ENCODE assay signal across 15 cellular contexts in the genomic region with DNA sequence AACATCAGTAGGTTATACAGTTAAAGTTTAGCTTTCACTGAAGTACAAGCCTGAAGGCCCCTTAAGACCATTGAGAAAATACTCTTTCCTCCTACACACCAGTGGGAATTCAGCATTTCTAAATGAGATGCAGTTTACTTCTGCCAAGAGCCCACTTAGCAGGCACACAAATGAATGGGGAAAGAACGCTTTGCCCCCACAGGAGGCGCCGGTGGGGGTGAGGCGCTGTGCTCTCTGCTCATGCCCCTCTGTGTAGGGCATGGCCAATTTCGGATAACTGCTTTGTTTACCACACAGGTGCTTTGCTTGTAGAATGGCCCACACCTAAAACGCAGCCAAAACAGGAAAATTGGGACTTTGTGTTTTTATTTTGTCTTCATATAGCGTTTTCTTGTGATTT. TPM values are rescaled to one million over a fixed set of nuclear protein-coding genes. Genes with fewer than 3 reads are reported as not detected.
DNase-seq lines count a peak whose midpoint lies in the region; ATAC-seq and TF ChIP-seq lines count a peak whose summit lies in the region.
"Had no signal": no experiment of that assay in that cellular context is flagged by ENCODE, and none has a peak within 500 bp of the region (broad histone marks: within the 10 kb centered on the region; RNA-seq: fewer than 3 reads in every experiment).

No MANE protein-coding gene starts in this region.

- H3K4me3 Mint-ChIP-seq in CD4-positive, alpha-beta T cell, result no peak overlapping the region
- no peak overlapping the region for H3K4me3 Mint-ChIP-seq in central memory CD8-positive, alpha-beta T cell

- no peak overlapping the region for H3K9ac ChIP-seq in neural cell (ENCODE audit: low read length)
- H3K9ac ChIP-seq in mesendoderm (ENCODE audit: low read length), result no peak overlapping the region
- H3K9ac ChIP-seq: BLaER1 had no signal

- no peak overlapping the region for H3K56ac ChIP-seq in mesendoderm (ENCODE audit: low read length)

- H3K27ac Mint-ChIP-seq in CD4-positive, alpha-beta T cell, result peak overlapping the region; percentile 9
- H3K27ac Mint-ChIP-seq in central memory CD8-positive, alpha-beta T cell (ENCODE audit: low read depth), result peak overlapping the region; percentile 61

- H2AFZ ChIP-seq in neural cell (ENCODE audit: low read depth, low read length), result no peak overlapping the region

- H4K5ac ChIP-seq in mesendoderm (ENCODE audit: low read length), result no peak overlapping the region

- POLR2A ChIA-PET in CD4-positive, alpha-beta T cell (lab: Charles Lee), result no interaction called here

- no peak overlapping the region for H3K27ac ChIP-seq in CD4-positive, alpha-beta T cell (ENCODE audit: low read depth, low read length)
- H3K27ac ChIP-seq in neural cell (ENCODE audit: low read length), result peak overlapping the region; percentile 58
- no peak overlapping the region for H3K27ac ChIP-seq in mesendoderm (ENCODE audit: low read depth, low read length)
- H3K27ac ChIP-seq: BLaER1 had no signal

- peaks cover 18% of the 10 kb centered on the region for H3K79me1 ChIP-seq in mesendoderm (ENCODE audit: low read length)

- intact Hi-C loops in CD4-positive, alpha-beta T cell (cut with DNase I, micrococcal nuclease), result no loop called here

- no peaks in the 10 kb centered on the region for H3K4me1 ChIP-seq in mesendoderm (ENCODE audit: control insufficient read depth, low read depth, low read length)

- TF ChIP-seq EP300 in neural cell (conservative IDR thresholded peaks at IDR 0.05; ENCODE audit: poor library complexity, severe bottlenecking), result no peak

- no peak overlapping the region for H3K23ac ChIP-seq in mesendoderm (ENCODE audit: low read length)

- no peak overlapping the region for H2AK5ac ChIP-seq in mesendoderm (ENCODE audit: low read length)

- H3K4me3 ChIP-seq in H7 (ENCODE audit: insufficient read depth, low read depth, low read length) (no peak overlapping the region), neural cell (ENCODE audit: low read length) (peak overlapping the region; percentile 28), mesendoderm (ENCODE audit: low read length) (no peak overlapping the region)
- H3K4me3 ChIP-seq: BLaER1 had no signal

- ATAC-seq in CD4-positive, alpha-beta T cell (ENCODE audit: poor library complexity), result no peak
- ATAC-seq in central memory CD8-positive, alpha-beta T cell (replicated peaks; ENCODE audit: extremely low read depth, poor library complexity, severe bottlenecking), result no peak
- ATAC-seq in HG02981 (IDR thresholded peaks at IDR 0.05; ENCODE audit: unreplicated experiment), result no peak

- CTCF ChIA-PET in CD4-positive, alpha-beta T cell (lab: Charles Lee), result no interaction called here

- H3K9me3 ChIP-seq in CD4-positive, alpha-beta T cell (ENCODE audit: control insufficient read depth, low read length), result no peaks in the 10 kb centered on the region
- H3K9me3 ChIP-seq in neural cell (ENCODE audit: low read length), result no peaks in the 10 kb centered on the region
- H3K9me3 ChIP-seq: BLaER1 had no signal

- H4K8ac ChIP-seq in mesendoderm (ENCODE audit: low read depth, low read length), result no peak overlapping the region

- TF ChIP-seq RAD21 in neural cell (conservative IDR thresholded peaks at IDR 0.05), result no peak

- TF ChIP-seq CTCF in CD4-positive, alpha-beta T cell (IDR thresholded peaks at IDR 0.05), result no peak
- no peak for TF ChIP-seq CTCF in neural cell (IDR thresholded peaks at IDR 0.05; ENCODE audit: poor library complexity, severe bottlenecking)

- H3K4ac ChIP-seq in mesendoderm (ENCODE audit: low read depth, low read length), result no peak overlapping the region

- no peaks in the 10 kb centered on the region for H3K27me3 Mint-ChIP-seq in CD4-positive, alpha-beta T cell
- no peaks in the 10 kb centered on the region for H3K27me3 Mint-ChIP-seq in central memory CD8-positive, alpha-beta T cell

- H3K27me3 ChIP-seq in CD4-positive, alpha-beta T cell (ENCODE audit: control insufficient read depth, insufficient read depth, low read length), result no peaks in the 10 kb centered on the region
- no peaks in the 10 kb centered on the region for H3K27me3 ChIP-seq in H7 (ENCODE audit: control insufficient read depth, insufficient read depth, low read length)
- no peaks in the 10 kb centered on the region for H3K27me3 ChIP-seq in neural cell (ENCODE audit: insufficient read depth, low read depth, low read length)
- H3K27me3 ChIP-seq in mesendoderm (ENCODE audit: insufficient read depth, low read length, poor library complexity), result no peaks in the 10 kb centered on the region
- H3K27me3 ChIP-seq: BLaER1 had no signal

- no peaks in the 10 kb centered on the region for H3K9me3 Mint-ChIP-seq in CD4-positive, alpha-beta T cell
- no peaks in the 10 kb centered on the region for H3K9me3 Mint-ChIP-seq in central memory CD8-positive, alpha-beta T cell

- no peak overlapping the region for H2BK15ac ChIP-seq in mesendoderm (replicated peaks; ENCODE audit: low read depth)

- WGBS in mesendoderm (ENCODE audit: extremely low coverage, insufficient coverage, low lambda C conversion rate), result no CpG with 5 or more reads among the region's 7 CpGs

- H3K4me2 ChIP-seq in neural cell (ENCODE audit: low read length), result no peak overlapping the region
- H3K4me2 ChIP-seq in mesendoderm (ENCODE audit: low read length), result no peak overlapping the region
- H3K4me2 ChIP-seq: BLaER1 had no signal

- no peaks in the 10 kb centered on the region for H4K20me1 ChIP-seq in neural cell (ENCODE audit: insufficient read depth)

- peaks cover 85% of the 10 kb centered on the region for H3K36me3 Mint-ChIP-seq in CD4-positive, alpha-beta T cell (ENCODE audit: low read depth)
- peaks cover 82% of the 10 kb centered on the region for H3K36me3 Mint-ChIP-seq in central memory CD8-positive, alpha-beta T cell (ENCODE audit: insufficient read depth)

- peaks cover 40% of the 10 kb centered on the region for H3K36me3 ChIP-seq in H7 (replicated peaks; ENCODE audit: control insufficient read depth, insufficient read depth, low read length)
- H3K36me3 ChIP-seq in neural cell (ENCODE audit: insufficient read depth, low read length), result peaks cover 6% of the 10 kb centered on the region
- peaks cover 29% of the 10 kb centered on the region for H3K36me3 ChIP-seq in mesendoderm (ENCODE audit: control insufficient read depth, insufficient read depth, low read length)

- H3K4me1 Mint-ChIP-seq in CD4-positive, alpha-beta T cell (ENCODE audit: low read depth), result peaks cover 11% of the 10 kb centered on the region
- peaks cover 14% of the 10 kb centered on the region for H3K4me1 Mint-ChIP-seq in central memory CD8-positive, alpha-beta T cell

- H3F3A ChIP-seq in neural cell (ENCODE audit: insufficient read depth, low read length, poor library complexity, severe bottlenecking), result no peaks in the 10 kb centered on the region

- no peak overlapping the region for H2BK5ac ChIP-seq in mesendoderm (ENCODE audit: low read length)

- H3K9me2 ChIP-seq in neural cell (ENCODE audit: insufficient read depth, low read length), result no peaks in the 10 kb centered on the region

- H3K79me2 ChIP-seq in neural cell (replicated peaks; ENCODE audit: insufficient read depth, low read length), result no peaks in the 10 kb centered on the region
- H3K79me2 ChIP-seq in mesendoderm (ENCODE audit: control insufficient read depth, insufficient read depth, low read length), result peaks cover 13% of the 10 kb centered on the region

- H2BK120ac ChIP-seq in mesendoderm (ENCODE audit: low read depth, low read length), result no peak overlapping the region

- H3K18ac ChIP-seq in mesendoderm (ENCODE audit: low read length), result no peak overlapping the region

- no peak for DNase-seq in CD4-positive, alpha-beta T cell
- DNase-seq in H7, result peak; percentile 52
- no peak for DNase-seq in central memory CD8-positive, alpha-beta T cell (ENCODE audit: low spot score in 2 of 2)
- DNase-seq in mesendoderm, result no peak
- DNase-seq in SKM-1 (lab: John Stamatoyannopoulos, UW; ENCODE audit: unreplicated experiment), result no peak
- DNase-seq: KBM-7; NCI-H1048; NCI-H2107; NCI-H226; NCI-H526 treated with DMSO at 0.1 percent for 48 hours; NK-92 treated with Interleukin-12 subunit alpha and Interleukin-12 subunit beta, amount 100 ng/mL, for 24 hours; OCI-M1 had no signal

TF ChIP-seq in neural cell, 6 proteins besides CTCF, POLR2A, EP300 and RAD21 (continues in another document):
- TF ChIP-seq MXI1 (conservative IDR thresholded peaks at IDR 0.05; ENCODE audit: poor library complexity, severe bottlenecking), result no peak
- TF ChIP-seq POLR2AphosphoS5 (IDR thresholded peaks at IDR 0.05), result no peak
- no peak for TF ChIP-seq TAF1 (IDR thresholded peaks at IDR 0.05; ENCODE audit: low read depth)
- TF ChIP-seq EZH2 (IDR thresholded peaks at IDR 0.05; ENCODE audit: borderline replicate concordance, insufficient read depth, low read length, poor library complexity, severe bottlenecking), result no peak
- TF ChIP-seq SMC3 (conservative IDR thresholded peaks at IDR 0.05; ENCODE audit: poor library complexity), result no peak

RNA-seq across cellular contexts. Expression of a gene that starts 15.9 kb away (rescaled TPM):
- 1 to 10 TPM; 1.7 to 2.4 TPM for total RNA-seq in CD4-positive, alpha-beta T cell
- 0.87 TPM in 1 of 2 replicates, not detected in the other for total RNA-seq in H7 (2014; rRNA removed; shearing (Covaris generic))
- polyA plus RNA-seq in neural cell, result 2.6 and 3.7 TPM in 2 replicates
- polyA minus RNA-seq in neural cell, result 0.69 TPM in 1 of 2 replicates, not detected in the other
- polyA plus RNA-seq in mesendoderm (2013, experiment 1 of 2), result 0.42 TPM
- 0.41 TPM for polyA plus RNA-seq in mesendoderm (2013, experiment 2 of 2)

RNA-seq across cellular contexts. Expression of a gene that starts 19.8 kb away (rescaled TPM):
- 100 to 1,000 TPM; 311 to 316 TPM for total RNA-seq in CD4-positive, alpha-beta T cell
- total RNA-seq in H7 (2014; rRNA removed; shearing (Covaris generic)), result 316 and 343 TPM in 2 replicates
- 170 and 180 TPM in 2 replicates for polyA plus RNA-seq in neural cell
- polyA minus RNA-seq in neural cell, result 150 and 155 TPM in 2 replicates
- polyA plus RNA-seq in mesendoderm (2013, experiment 1 of 2), result 274 TPM
- 271 TPM for polyA plus RNA-seq in mesendoderm (2013, experiment 2 of 2)
